Comparison of ENCODE assay signal across 24 cellular contexts in genomic region chr9:25418974-25419373, GRCh38.
"Had no signal": no experiment of that assay in that cellular context is flagged by ENCODE, and none has a peak within 500 bp of the region (broad histone marks: within the 10 kb centered on the region; RNA-seq: fewer than 3 reads in every experiment).

No MANE protein-coding gene starts in this region.

- H3K27ac Mint-ChIP-seq: activated B cell treated with CpG ODN at 0.5 μM for 24 hours; activated CD4-positive, alpha-beta T cell treated with anti-CD3 and anti-CD28 coated beads for 36 hours; activated naive CD4-positive, alpha-beta T cell treated with anti-CD3 and anti-CD28 coated beads, Interleukin-2, amount 50 U/mL, for 72 hours; activated T-cell treated with anti-CD3 and anti-CD28 coated beads, Interleukin-2, amount 50 U/mL, for 24 hours; activated T-helper 17 cell treated with anti-CD3 and anti-CD28 coated beads, Interleukin-2, amount 50 U/mL, for 72 hours; nephron had no signal

- H3K4me1 Mint-ChIP-seq: activated B cell treated with CpG ODN at 0.5 μM for 24 hours; activated CD4-positive, alpha-beta T cell treated with anti-CD3 and anti-CD28 coated beads for 36 hours; activated T-helper 17 cell treated with anti-CD3 and anti-CD28 coated beads, Interleukin-2, amount 50 U/mL, for 72 hours had no signal

- H3K4me3 Mint-ChIP-seq: activated B cell treated with CpG ODN at 0.5 μM for 24 hours; activated CD4-positive, alpha-beta T cell treated with anti-CD3 and anti-CD28 coated beads for 36 hours; activated T-cell treated with anti-CD3 and anti-CD28 coated beads, Interleukin-2, amount 50 U/mL, for 24 hours; activated T-helper 17 cell treated with anti-CD3 and anti-CD28 coated beads, Interleukin-2, amount 50 U/mL, for 72 hours; nephron had no signal

- H3K36me3 Mint-ChIP-seq: activated naive CD4-positive, alpha-beta T cell treated with anti-CD3 and anti-CD28 coated beads, Interleukin-2, amount 50 U/mL, for 72 hours had no signal

- H3K27ac ChIP-seq: adrenal gland, cardiac muscle cell, gastrocnemius medialis, neutrophil, parathyroid adenoma, thoracic aorta had no signal

- H3K4me3 ChIP-seq: adrenal gland, cardiac muscle cell, gastrocnemius medialis, thoracic aorta had no signal

- H3K4me1 ChIP-seq: parathyroid adenoma had no signal

- ATAC-seq: activated CD4-positive, alpha-beta T cell treated with anti-CD3 and anti-CD28 coated beads for 36 hours; activated naive CD4-positive, alpha-beta T cell treated with anti-CD3 and anti-CD28 coated beads, Interleukin-2, amount 50 U/mL, for 72 hours; activated T-helper 17 cell treated with anti-CD3 and anti-CD28 coated beads, Interleukin-2, amount 50 U/mL, for 72 hours; gastrocnemius medialis; left ventricle myocardium superior; sciatic nerve had no signal

- DNase-seq: activated B cell treated with CpG ODN at 0.5 μM for 24 hours; activated CD4-positive, alpha-beta T cell treated with anti-CD3 and anti-CD28 coated beads for 36 hours; activated CD4-positive, alpha-beta T cell treated with anti-CD3 and anti-CD28 coated beads, Interleukin-2, amount 50 U/mL, for 4 hours; activated CD8-positive, alpha-beta memory T cell treated with anti-CD3 and anti-CD28 coated beads for 24 hours; activated CD8-positive, alpha-beta memory T cell treated with anti-CD3 and anti-CD28 coated beads, Interleukin-2, amount 50 U/mL, for 4 hours; activated T-cell treated with anti-CD3 and anti-CD28 coated beads, Interleukin-2, amount 50 U/mL, for 24 hours; adrenal gland; cortex of kidney; erythroblast; gastrocnemius medialis; hippocampal formation; left ventricle myocardium superior; stimulated activated CD4-positive, alpha-beta T cell treated with anti-CD3 and anti-CD28 coated beads, Interleukin-4, amount 100 ng/mL, for 24 hours; stimulated activated naive CD4-positive, alpha-beta T cell treated with Interleukin-2 at 50 U/mL for 16 hours; T-helper 1 cell; T-helper 9 cell had no signal

- H3K27me3 ChIP-seq: adrenal gland, cardiac muscle cell, gastrocnemius medialis, neutrophil had no signal

- H3K27me3 Mint-ChIP-seq: activated B cell treated with CpG ODN at 0.5 μM for 24 hours; activated CD4-positive, alpha-beta T cell treated with anti-CD3 and anti-CD28 coated beads for 36 hours; activated T-cell treated with anti-CD3 and anti-CD28 coated beads, Interleukin-2, amount 50 U/mL, for 24 hours; activated T-helper 17 cell treated with anti-CD3 and anti-CD28 coated beads, Interleukin-2, amount 50 U/mL, for 72 hours had no signal
